20 cellular contexts compared by ENCODE assay signal in genomic region chr18:12410121-12410520, GRCh38. TPM values are rescaled to one million over a fixed set of nuclear protein-coding genes. Genes with fewer than 3 reads are reported as not detected.
A peak's percentile ranks its signal among the peaks of the same experiment; 100 is the strongest.
DNase-seq lines count a peak whose midpoint lies in the region; ATAC-seq and TF ChIP-seq lines count a peak whose summit lies in the region.
"Had no signal": no experiment of that assay in that cellular context is flagged by ENCODE, and none has a peak within 500 bp of the region (broad histone marks: within the 10 kb centered on the region; RNA-seq: fewer than 3 reads in every experiment).

No MANE protein-coding gene starts in this region.

- no peaks in the 10 kb centered on the region for H3K9me3 ChIP-seq in IMR-90 (ENCODE audit: control insufficient read depth, insufficient read depth, low read length)
- no peaks in the 10 kb centered on the region for H3K9me3 ChIP-seq in CD8-positive, alpha-beta memory T cell (ENCODE audit: low read length)
- H3K9me3 ChIP-seq: breast epithelium, HAP-1, left lung had no signal

- H3K27me3 ChIP-seq in IMR-90 (ENCODE audit: control insufficient read depth, insufficient read depth, low read length): no peaks in the 10 kb centered on the region; the same call in 1 of the 2 replicates
- H3K27me3 ChIP-seq in CD8-positive, alpha-beta memory T cell (ENCODE audit: insufficient read depth, low read length, poor library complexity, severe bottlenecking): no peaks in the 10 kb centered on the region
- H3K27me3 ChIP-seq: breast epithelium had no signal

- H2BK120ac ChIP-seq in IMR-90 (ENCODE audit: low read depth, low read length): no peak overlapping the region

- no peak overlapping the region for H3K9ac ChIP-seq in IMR-90 (ENCODE audit: low read depth, low read length)
- H3K9ac ChIP-seq: neural progenitor cell had no signal

- TF ChIP-seq POLR2A in IMR-90 (IDR thresholded peaks at IDR 0.05; ENCODE audit: low read depth, low read length): no peak

- H4K91ac ChIP-seq in IMR-90 (ENCODE audit: insufficient read depth, low read depth, low read length): no peak overlapping the region

- TF ChIP-seq CTCF in IMR-90 (conservative IDR thresholded peaks at IDR 0.05; ENCODE audit: low read depth, low read length): no peak
- TF ChIP-seq CTCF in astrocyte of the cerebellum (IDR thresholded peaks at IDR 0.05; ENCODE audit: low read depth, low read length, missing control alignments): no peak
- no peak for TF ChIP-seq CTCF in nephron (IDR thresholded peaks at IDR 0.05; ENCODE audit: unreplicated experiment in 3 of 3)
- no peak for TF ChIP-seq CTCF in endothelial cell (IDR thresholded peaks at IDR 0.05; ENCODE audit: unreplicated experiment)
- no peak for TF ChIP-seq CTCF in coronary artery (IDR thresholded peaks at IDR 0.05)

- H3K14ac ChIP-seq in IMR-90 (replicated peaks; ENCODE audit: low read depth, low read length): 0 out of 2 replicates have a peak overlapping the region, but pooled peaks have one; percentile 4

- no peak overlapping the region; the same call in 1 of the 2 replicates for H3K4ac ChIP-seq in IMR-90 (ENCODE audit: low read depth, low read length)

- peaks cover 4% of the 10 kb centered on the region for H3K4me1 ChIP-seq in IMR-90 (ENCODE audit: control insufficient read depth, insufficient read depth, low read length)
- peaks cover 14% of the 10 kb centered on the region for H3K4me1 ChIP-seq in CD8-positive, alpha-beta memory T cell (ENCODE audit: insufficient read depth, low read length)
- H3K4me1 ChIP-seq: breast epithelium had no signal

- peaks cover 17 to 56% of the 10 kb centered on the region in 2 experiments for H3K79me1 ChIP-seq in IMR-90 (ENCODE audit: low read depth in 1 of 2, low read length in 2 of 2)

- H3K18ac ChIP-seq in IMR-90 (ENCODE audit: low read depth, low read length): no peak overlapping the region

- peaks cover 25% of the 10 kb centered on the region for H3K4me1 Mint-ChIP-seq in nephron
- peaks cover 6% of the 10 kb centered on the region for H3K4me1 Mint-ChIP-seq in endothelial cell (ENCODE audit: unreplicated experiment)
- H3K4me1 Mint-ChIP-seq in CD8-positive, alpha-beta memory T cell: peaks cover 14 to 31% (median 25%) of the 10 kb centered on the region in 3 donors

- no peaks in the 10 kb centered on the region; the same call in 1 of the 2 replicates for H3K36me3 ChIP-seq in IMR-90 (ENCODE audit: control insufficient read depth, insufficient read depth, low read length)
- no peaks in the 10 kb centered on the region for H3K36me3 ChIP-seq in CD8-positive, alpha-beta memory T cell (ENCODE audit: insufficient read depth, low read length)
- H3K36me3 ChIP-seq: breast epithelium, HAP-1, left lung, neural progenitor cell had no signal

- DNase-seq in AG08395 (ENCODE audit: low spot score): peak; percentile 25
- DNase-seq in IMR-90: no peak
- peak; percentile 28 for DNase-seq in astrocyte of the cerebellum (ENCODE audit: low read depth)
- DNase-seq in endothelial cell (ENCODE audit: low spot score): no peak
- DNase-seq in coronary artery (ENCODE audit: low spot score): no peak
- no peak for DNase-seq in CD8-positive, alpha-beta memory T cell
- DNase-seq: ACHN; activated CD4-positive, alpha-beta T cell treated with anti-CD3 and anti-CD28 coated beads for 48 hours; activated naive CD8-positive, alpha-beta T cell treated with anti-CD3 and anti-CD28 coated beads, Interleukin-2, amount 10 ng/mL, durations not matched to agents 7 days and 5 days; CD4-positive, CD25-positive, alpha-beta regulatory T cell; cortex of kidney; head of caudate nucleus; left lung; NCI-H2107; T-cell had no signal

- no peak overlapping the region for H3K4me2 ChIP-seq in IMR-90 (ENCODE audit: low read depth, low read length)
- H3K4me2 ChIP-seq: neural progenitor cell had no signal

- peak overlapping the region; percentile 42 to 81 (median 66) for H3K27ac Mint-ChIP-seq in nephron
- no peak overlapping the region for H3K27ac Mint-ChIP-seq in endothelial cell (ENCODE audit: unreplicated experiment)
- H3K27ac Mint-ChIP-seq in CD8-positive, alpha-beta memory T cell: peak overlapping the region in 2 of 8 donors; percentile 19 to 26
- H3K27ac Mint-ChIP-seq: activated naive CD8-positive, alpha-beta T cell treated with anti-CD3 and anti-CD28 coated beads, Interleukin-2, amount 10 ng/mL, durations not matched to agents 7 days and 5 days; neural progenitor cell had no signal

- H3K4me3 ChIP-seq in IMR-90 (ENCODE audit: insufficient read depth, low read depth, low read length) (no peak overlapping the region), astrocyte of the cerebellum (ENCODE audit: low read depth, low read length) (no peak overlapping the region), coronary artery (no peak overlapping the region)
- H3K4me3 ChIP-seq in CD8-positive, alpha-beta memory T cell (ENCODE audit: low read length): no peak overlapping the region
- H3K4me3 ChIP-seq: breast epithelium, HAP-1, left lung, neural progenitor cell had no signal

- H3K36me3 Mint-ChIP-seq in nephron (ENCODE audit: low read depth) (no peaks in the 10 kb centered on the region), endothelial cell (ENCODE audit: low read depth, unreplicated experiment) (no peaks in the 10 kb centered on the region)
- no peaks in the 10 kb centered on the region for H3K36me3 Mint-ChIP-seq in CD8-positive, alpha-beta memory T cell
- H3K36me3 Mint-ChIP-seq: CD4-positive, CD25-positive, alpha-beta regulatory T cell; T-cell had no signal

- H4K8ac ChIP-seq in IMR-90 (ENCODE audit: low read depth in 2 of 2, low read length in 2 of 2): no peak overlapping the region; a peak in 1 of 4 replicates

- no peaks in the 10 kb centered on the region; the same call in none of the 2 replicates for H4K20me1 ChIP-seq in IMR-90 (ENCODE audit: insufficient read depth, low read length)

- no peak for TF ChIP-seq RAD21 in IMR-90 (IDR thresholded peaks at IDR 0.05; ENCODE audit: low read length)

- H3K27me3 Mint-ChIP-seq in nephron (ENCODE audit: low read depth) (peaks cover 15% of the 10 kb centered on the region), endothelial cell (ENCODE audit: unreplicated experiment) (peaks cover 3% of the 10 kb centered on the region)
- H3K27me3 Mint-ChIP-seq in CD8-positive, alpha-beta memory T cell: peaks cover 0 to 4% of the 10 kb centered on the region in 2 donors

- POLR2A ChIA-PET in IMR-90 (lab: Charles Lee; ENCODE audit: unreplicated experiment): interaction anchor here (0.5 kb wide), 1 partner anchor 15 kb away, joined by 11 read pairs; no protein-coding TSS in a partner anchor
- POLR2A ChIA-PET in CD8-positive, alpha-beta memory T cell (lab: Charles Lee): no interaction called here

- H4K5ac ChIP-seq in IMR-90 (ENCODE audit: low read depth, low read length): no peak overlapping the region

- ATAC-seq in IMR-90 (ENCODE audit: low read depth) (no peak), HG02763 (IDR thresholded peaks at IDR 0.05; ENCODE audit: unreplicated experiment) (no peak)
- ATAC-seq: T-cell had no signal

- peak overlapping the region; percentile 63 to 79 (median 68) for H3K4me3 Mint-ChIP-seq in nephron
- H3K4me3 Mint-ChIP-seq in endothelial cell (ENCODE audit: unreplicated experiment): no peak overlapping the region
- peak overlapping the region in 1 of 7 donors; percentile 67 for H3K4me3 Mint-ChIP-seq in CD8-positive, alpha-beta memory T cell
- H3K4me3 Mint-ChIP-seq: activated naive CD8-positive, alpha-beta T cell treated with anti-CD3 and anti-CD28 coated beads, Interleukin-2, amount 10 ng/mL, durations not matched to agents 7 days and 5 days; T-cell had no signal

- no peak overlapping the region for H2BK5ac ChIP-seq in IMR-90 (ENCODE audit: low read depth, low read length, poor library complexity, severe bottlenecking)

- CTCF ChIA-PET in IMR-90 (lab: Yijun Ruan, JAX): no interaction called here
- CTCF ChIA-PET in CD8-positive, alpha-beta memory T cell (lab: Charles Lee): interaction anchor here (0.9 kb wide), 1 partner anchor 18 kb away, joined by 3 read pairs; no protein-coding TSS in a partner anchor

- no peak overlapping the region for H2BK15ac ChIP-seq in IMR-90 (ENCODE audit: low read depth, low read length)

- no peak overlapping the region for H2AFZ ChIP-seq in IMR-90 (replicated peaks; ENCODE audit: low read length, poor library complexity)
- H2AFZ ChIP-seq: neural progenitor cell had no signal

- peaks cover 9% of the 10 kb centered on the region for H3K9me1 ChIP-seq in IMR-90 (ENCODE audit: insufficient read depth, low read length)

- dilution Hi-C loops in IMR-90 (cut with HindIII; ENCODE audit: low sequenced_read_pairs, unreplicated experiment): no loop called here

- no peaks in the 10 kb centered on the region for H3K9me3 Mint-ChIP-seq in nephron
- no peaks in the 10 kb centered on the region for H3K9me3 Mint-ChIP-seq in endothelial cell (ENCODE audit: unreplicated experiment)
- no peaks in the 10 kb centered on the region for H3K9me3 Mint-ChIP-seq in CD8-positive, alpha-beta memory T cell
- H3K9me3 Mint-ChIP-seq: activated naive CD8-positive, alpha-beta T cell treated with anti-CD3 and anti-CD28 coated beads, Interleukin-2, amount 10 ng/mL, durations not matched to agents 7 days and 5 days; neural progenitor cell; T-cell had no signal

- no peak overlapping the region for H2BK20ac ChIP-seq in IMR-90 (ENCODE audit: low read depth, low read length)

- in situ Hi-C loops in IMR-90 (cut with MboI; ENCODE audit: low sequenced_read_pairs): no loop called here
- in situ Hi-C loops in astrocyte of the cerebellum (cut with HindIII; ENCODE audit: low sequenced_read_pairs): no loop called here

- no peak overlapping the region; the same call in 1 of the 2 replicates for H3K23ac ChIP-seq in IMR-90 (ENCODE audit: low read depth, low read length)

- intact Hi-C loops in IMR-90 (cut with micrococcal nuclease): no loop called here

- no TSS peak for BruUV-seq in IMR-90 (replicated peaks; lab: Mats Ljungman, UMichigan)

- no peak overlapping the region for H3K56ac ChIP-seq in IMR-90 (ENCODE audit: extremely low read depth, insufficient read depth, low read length)

- 65% methylated on average over 3 of the region's 9 CpGs; no CpG with 5 or more reads in 1 of the 2 experiments for WGBS in IMR-90 (ENCODE audit: extremely low coverage in 2 of 2, insufficient read length in 1 of 2), 2 experiments

- H3K27ac ChIP-seq in IMR-90 (ENCODE audit: insufficient read depth, low read length) (no peak overlapping the region), coronary artery (no peak overlapping the region)
- no peak overlapping the region for H3K27ac ChIP-seq in CD8-positive, alpha-beta memory T cell (ENCODE audit: low read depth, low read length)
- H3K27ac ChIP-seq: left lung, neural progenitor cell had no signal

- peak overlapping the region; percentile 7; the same call in 1 of the 2 replicates for H2AK5ac ChIP-seq in IMR-90 (ENCODE audit: low read depth, low read length)

- peak overlapping the region; percentile 0 for H2AK9ac ChIP-seq in IMR-90 (replicated peaks; ENCODE audit: low read depth, low read length, poor library complexity)

RNA-seq across cellular contexts. Expression of gene PRELID3A, which starts 2.4 kb away (rescaled TPM):
- total RNA-seq in IMR-90 (2012; rRNA removed): 1.8 and 2.2 TPM in 2 replicates
- 10.1 and 11.1 TPM in 2 replicates for polyA plus RNA-seq in IMR-90 (2012; rRNA removed)
- polyA plus RNA-seq in IMR-90 (2012; cell fraction: cytosol; rRNA removed): 3.7 and 4.4 TPM in 2 replicates
- 42.2 and 105 TPM in 2 replicates for polyA plus RNA-seq in IMR-90 (2012; cell fraction: nucleus; rRNA removed; ENCODE audit: low replicate concordance)
- 1.5 TPM for total RNA-seq in endothelial cell (ENCODE audit: unreplicated experiment)
- total RNA-seq in CD8-positive, alpha-beta memory T cell: 1 to 10 TPM; 4.2 to 4.7 TPM
- not detected for polyA plus RNA-seq in CD8-positive, alpha-beta memory T cell
- total RNA-seq: CD4-positive, CD25-positive, alpha-beta regulatory T cell had no signal

RNA-seq across cellular contexts. Expression of gene AFG3L2, which starts 33.1 kb away (rescaled TPM):
- 37.6 and 65.5 TPM in 2 replicates for total RNA-seq in IMR-90 (2012; rRNA removed)
- 24.8 and 26.9 TPM in 2 replicates for polyA plus RNA-seq in IMR-90 (2012; rRNA removed)
- polyA plus RNA-seq in IMR-90 (2012; cell fraction: cytosol; rRNA removed): 8.9 and 15.8 TPM in 2 replicates
- polyA plus RNA-seq in IMR-90 (2012; cell fraction: nucleus; rRNA removed; ENCODE audit: low replicate concordance): 8.0 and 24.0 TPM in 2 replicates
- 47.7 TPM for total RNA-seq in endothelial cell (ENCODE audit: unreplicated experiment)
- 10 to 100 TPM; 75.6 to 75.8 TPM for total RNA-seq in CD8-positive, alpha-beta memory T cell
- polyA plus RNA-seq in CD8-positive, alpha-beta memory T cell: 38.4 TPM

Comparison
In these comparisons a context has a peak if more than half of its experiments do, and no peak if none do; other contexts are left out.
1. DNase-seq: peak in AG08395 (single experiment) and astrocyte of the cerebellum (single experiment); none in IMR-90 (single experiment), endothelial cell (single experiment), coronary artery (single experiment) and CD8-positive, alpha-beta memory T cell (0 of 5).